8 cellular contexts compared by ENCODE assay signal in the genomic region with DNA sequence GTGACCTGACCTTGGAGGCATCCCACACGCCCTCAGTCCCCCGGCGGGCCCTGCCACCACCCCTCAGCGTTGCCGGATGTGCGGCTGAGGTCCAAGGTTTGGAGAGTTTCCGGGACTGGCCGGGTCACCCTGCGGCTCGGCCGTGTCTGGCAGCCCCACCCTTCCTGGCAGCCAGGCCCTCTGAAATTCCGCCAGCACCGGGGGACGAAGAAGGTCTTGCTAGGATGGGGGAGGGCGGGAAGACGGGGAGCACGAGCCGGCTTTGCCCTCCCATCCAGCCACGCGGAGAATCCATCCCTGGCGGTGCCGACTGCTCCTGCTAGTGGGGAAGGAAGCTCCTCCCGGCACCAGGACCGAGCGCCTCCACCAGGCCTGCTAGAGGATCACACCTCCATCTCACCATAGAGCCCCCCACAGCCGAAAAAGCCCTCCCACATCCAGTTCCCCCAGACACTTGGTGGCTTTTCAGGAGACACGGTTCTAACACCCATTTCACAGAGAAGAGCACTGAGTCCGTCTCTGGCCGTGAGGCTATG.
DNase-seq lines count a peak whose midpoint lies in the region; ATAC-seq and TF ChIP-seq lines count a peak whose summit lies in the region.

No MANE protein-coding gene starts in this region.

- DNase-seq in astrocyte of the cerebellum (ENCODE audit: low read depth) (peak; percentile 38), immature natural killer cell (peak; percentile 34 to 38 (median 36)), sigmoid colon (peak; percentile 93), NCI-H146 (lab: John Stamatoyannopoulos, UW) (no peak), activated gamma-delta T cell treated with Interleukin-2 at 50 U/mL for 16 hours (no peak), NCI-H146 treated with DMSO at 0.1 percent for 48 hours (lab: John Stamatoyannopoulos, UW; ENCODE audit: unreplicated experiment) (no peak)

- TF ChIP-seq EP300 in sigmoid colon (IDR thresholded peaks at IDR 0.05) = peak in 3 of 4 donors; percentile 44 to 81 (median 81)

- H3K27ac ChIP-seq in sigmoid colon = peak overlapping the region; percentile 89 to 92 (median 90)

- no peaks in the 10 kb centered on the region for H3K36me3 ChIP-seq in sigmoid colon

- H3K36me3 Mint-ChIP-seq in immature natural killer cell = peaks cover 0 to 5% (median 0%) of the 10 kb centered on the region in 3 donors

- TF ChIP-seq CTCF in GM12873 (IDR thresholded peaks at IDR 0.05; ENCODE audit: insufficient read depth, low read depth, low read length, missing control alignments) (peak; percentile 43), astrocyte of the cerebellum (IDR thresholded peaks at IDR 0.05; ENCODE audit: low read depth, low read length, missing control alignments) (peak; percentile 62), sigmoid colon (IDR thresholded peaks at IDR 0.05) (peak; percentile 32 to 55 (median 46))

- 17 to 25% methylated on average over 29 of the region's 29 CpGs for WGBS in sigmoid colon, 2 donors

- H3K4me1 Mint-ChIP-seq in immature natural killer cell = peaks cover 39% of the 10 kb centered on the region in 2 donors

- no peak overlapping the region for H3K4me3 ChIP-seq in astrocyte of the cerebellum (ENCODE audit: low read depth, low read length)
- no peak overlapping the region for H3K4me3 ChIP-seq in sigmoid colon

- intact Hi-C loops in sigmoid colon (cut with DNase I) = loop anchor here (2.0 to 5.0 kb wide), 3 partner anchors 129 to 267 kb away; no protein-coding TSS in a partner anchor

- TF ChIP-seq POLR2A in sigmoid colon (IDR thresholded peaks at IDR 0.05) = no peak

- peak overlapping the region in 5 of 6 donors; percentile 61 to 83 (median 74) for H3K27ac Mint-ChIP-seq in immature natural killer cell

- H3K9me3 ChIP-seq in sigmoid colon = no peaks in the 10 kb centered on the region

- no peaks in the 10 kb centered on the region for H3K9me3 Mint-ChIP-seq in immature natural killer cell

- peaks cover 0 to 71% (median 65%) of the 10 kb centered on the region in 4 donors for H3K4me1 ChIP-seq in sigmoid colon

- no peaks in the 10 kb centered on the region for H3K27me3 ChIP-seq in sigmoid colon

- H3K4me3 Mint-ChIP-seq in immature natural killer cell = peak overlapping the region; percentile 58 to 81 (median 80)

- no peak for ATAC-seq in HG02610 (IDR thresholded peaks at IDR 0.05; ENCODE audit: unreplicated experiment)

- in situ Hi-C loops in astrocyte of the cerebellum (cut with HindIII; ENCODE audit: low sequenced_read_pairs) = no loop called here

- peaks cover 2 to 15% (median 9%) of the 10 kb centered on the region in 3 donors for H3K27me3 Mint-ChIP-seq in immature natural killer cell (ENCODE audit: low read depth in 3 of 3)

Comparison
In these comparisons a context has a peak if more than half of its experiments do, and no peak if none do; other contexts are left out.
1. DNase-seq: peak in astrocyte of the cerebellum (single experiment), immature natural killer cell (3 of 3) and sigmoid colon (single experiment); none in NCI-H146 (single experiment), activated gamma-delta T cell treated with Interleukin-2 at 50 U/mL for 16 hours (single experiment) and NCI-H146 treated with DMSO at 0.1 percent for 48 hours (single experiment).
2. Peak in every context shown above with its lines, with median percentiles within 50 percentile points of each other: CTCF ChIP-seq.